Comparison of ENCODE assay signal across 13 cellular contexts in genomic region chr7:84232653-84233052, GRCh38. TPM values are rescaled to one million over a fixed set of nuclear protein-coding genes. Genes with fewer than 3 reads are reported as not detected.
DNase-seq lines count a peak whose midpoint lies in the region; ATAC-seq and TF ChIP-seq lines count a peak whose summit lies in the region.
"Had no signal": no experiment of that assay in that cellular context is flagged by ENCODE, and none has a peak within 500 bp of the region (broad histone marks: within the 10 kb centered on the region; RNA-seq: fewer than 3 reads in every experiment).

No MANE protein-coding gene starts in this region.

- TF ChIP-seq CTCF in fibroblast of villous mesenchyme (IDR thresholded peaks at IDR 0.05; ENCODE audit: insufficient read depth, low read depth, low read length): peak; percentile 32
- peak; percentile 46 for TF ChIP-seq CTCF in type B pancreatic cell (conservative IDR thresholded peaks at IDR 0.05)
- no peak for TF ChIP-seq CTCF in right lobe of liver (IDR thresholded peaks at IDR 0.05)

- H3K4me1 ChIP-seq in right lobe of liver: no peaks in the 10 kb centered on the region
- H3K4me1 ChIP-seq: colonic mucosa, testis had no signal

- H3K27me3 ChIP-seq in right lobe of liver: no peaks in the 10 kb centered on the region
- H3K27me3 ChIP-seq: colonic mucosa, testis had no signal

- H3K36me3 ChIP-seq in right lobe of liver: no peaks in the 10 kb centered on the region
- H3K36me3 ChIP-seq: colonic mucosa had no signal

- H3K9me3 ChIP-seq in right lobe of liver: no peaks in the 10 kb centered on the region
- H3K9me3 ChIP-seq: colonic mucosa, testis had no signal

- no peak overlapping the region for H3K27ac Mint-ChIP-seq in type B pancreatic cell
- H3K27ac Mint-ChIP-seq: activated CD4-positive, alpha-beta T cell treated with anti-CD3 and anti-CD28 coated beads, Interleukin-2, amount 10 ng/mL, durations not matched to agents 7 days and 5 days; T-cell had no signal

- DNase-seq in SIG-M5 treated with dmso at 0.1 percent for 504 hours (lab: John Stamatoyannopoulos, UW; ENCODE audit: unreplicated experiment): peak; percentile 6
- no peak for DNase-seq in SIG-M5 (lab: John Stamatoyannopoulos, UW)
- peak; percentile 6 to 29 for DNase-seq in SW 1271 (lab: John Stamatoyannopoulos, UW)
- DNase-seq in fibroblast of villous mesenchyme (ENCODE audit: low read depth): peak; percentile 78
- no peak for DNase-seq in type B pancreatic cell (ENCODE audit: extremely low spot score, unreplicated experiment)
- no peak for DNase-seq in right lobe of liver
- no peak for DNase-seq in head of caudate nucleus
- no peak for DNase-seq in occipital lobe (lab: John Stamatoyannopoulos, UW)
- DNase-seq: activated CD4-positive, alpha-beta T cell treated with anti-CD3 and anti-CD28 coated beads, Interleukin-2, amount 10 ng/mL, durations not matched to agents 7 days and 5 days; colonic mucosa; NCI-H1105; T-cell; testis had no signal

- ATAC-seq in right lobe of liver: no peak
- ATAC-seq: T-cell had no signal

- H3K9me3 Mint-ChIP-seq in type B pancreatic cell: peaks cover 3% of the 10 kb centered on the region
- H3K9me3 Mint-ChIP-seq: activated CD4-positive, alpha-beta T cell treated with anti-CD3 and anti-CD28 coated beads, Interleukin-2, amount 10 ng/mL, durations not matched to agents 7 days and 5 days; T-cell had no signal

- intact Hi-C loops in right lobe of liver (cut with DNase I): no loop called here
- intact Hi-C loops in head of caudate nucleus (cut with DNase I): no loop called here

- no peak for TF ChIP-seq POLR2A in right lobe of liver (IDR thresholded peaks at IDR 0.05)

- no peak overlapping the region for H3K4me3 Mint-ChIP-seq in type B pancreatic cell
- H3K4me3 Mint-ChIP-seq: activated CD4-positive, alpha-beta T cell treated with anti-CD3 and anti-CD28 coated beads, Interleukin-2, amount 10 ng/mL, durations not matched to agents 7 days and 5 days; T-cell had no signal

- no peak overlapping the region for H3K27ac ChIP-seq in right lobe of liver
- H3K27ac ChIP-seq: colonic mucosa, testis had no signal

- WGBS in right lobe of liver (ENCODE audit: insufficient coverage, low coverage, low lambda C conversion rate, missing lambda C conversion rate): 5% methylated on average over 1 of the region's 1 CpG

- H3K36me3 Mint-ChIP-seq in type B pancreatic cell: peaks cover 1% of the 10 kb centered on the region
- H3K36me3 Mint-ChIP-seq: T-cell had no signal

- H3K4me1 Mint-ChIP-seq in type B pancreatic cell (ENCODE audit: unreplicated experiment): peaks cover 10% of the 10 kb centered on the region
- H3K4me1 Mint-ChIP-seq: activated CD4-positive, alpha-beta T cell treated with anti-CD3 and anti-CD28 coated beads, Interleukin-2, amount 10 ng/mL, durations not matched to agents 7 days and 5 days; T-cell had no signal

- no peaks in the 10 kb centered on the region for H3K27me3 Mint-ChIP-seq in type B pancreatic cell
- H3K27me3 Mint-ChIP-seq: activated CD4-positive, alpha-beta T cell treated with anti-CD3 and anti-CD28 coated beads, Interleukin-2, amount 10 ng/mL, durations not matched to agents 7 days and 5 days; T-cell had no signal

- H3K4me3 ChIP-seq in fibroblast of villous mesenchyme (ENCODE audit: low read depth, low read length): no peak overlapping the region
- H3K4me3 ChIP-seq in right lobe of liver: no peak overlapping the region
- H3K4me3 ChIP-seq: colonic mucosa, testis had no signal

RNA-seq across cellular contexts. Expression of gene SEMA3A, which starts 38.1 kb away (rescaled TPM):
- total RNA-seq in fibroblast of villous mesenchyme (37.4 and 47.1 TPM in 2 replicates), type B pancreatic cell (ENCODE audit: low replicate concordance) (28.2 and 77.1 TPM in 2 replicates), right lobe of liver (under 1 TPM in 5 of 6 experiments, not detected in 1; 0.12 to 0.57 (median 0.29) TPM), occipital lobe (46.8 TPM)

Comparison
In these comparisons a context has a peak if more than half of its experiments do, and no peak if none do; other contexts are left out.
1. DNase-seq: peak in SIG-M5 treated with dmso at 0.1 percent for 504 hours (single experiment), SW 1271 (2 of 2) and fibroblast of villous mesenchyme (single experiment); none in SIG-M5 (single experiment), type B pancreatic cell (single experiment), right lobe of liver (0 of 3), head of caudate nucleus (0 of 42) and occipital lobe (single experiment).
2. CTCF ChIP-seq: peak in fibroblast of villous mesenchyme (single experiment) and type B pancreatic cell (single experiment); none in right lobe of liver (0 of 4).
3. RNA of gene SEMA3A, which starts 38.1 kb away (total RNA-seq): 28.2 to 77.1 TPM in type B pancreatic cell, 37.4 to 47.1 TPM in fibroblast of villous mesenchyme and 46.8 TPM in occipital lobe (single experiment); 0.12 to 0.57 TPM in right lobe of liver; every median in the first group is over 10 times any median in the second.